In genomic region chr2:70132244-70133126, GRCh38 we compare ENCODE assay signal across 8 cellular contexts. TPM values are rescaled to one million over a fixed set of nuclear protein-coding genes. Genes with fewer than 3 reads are reported as not detected.
DNase-seq lines count a peak whose midpoint lies in the region; ATAC-seq, FAIRE-seq and TF ChIP-seq lines count a peak whose summit lies in the region.

No MANE protein-coding gene starts in this region.

- POLR2A ChIA-PET in endothelial cell of umbilical vein (lab: Charles Lee): interaction anchor here (1.0 to 2.9 kb wide), 4 partner anchors 8 to 44 kb away, joined by 3 to 13 read pairs (median 6); no protein-coding TSS in a partner anchor

- intact Hi-C loops in endothelial cell of umbilical vein (cut with micrococcal nuclease): loop anchor here (1.0 to 2.0 kb wide), 3 partner anchors 8 to 46 kb away; partner anchors contain the start of gene PCBP1

- peaks cover 40% of the 10 kb centered on the region for H3K4me1 ChIP-seq in endothelial cell of umbilical vein (ENCODE audit: control insufficient read depth, extremely low read depth, insufficient read depth, low read length)
- H3K4me1 ChIP-seq in muscle layer of duodenum (ENCODE audit: control insufficient read depth in 1 of 2, insufficient read depth in 2 of 2, low read length in 2 of 2): peaks cover 18 to 34% of the 10 kb centered on the region in 2 donors

- peak overlapping the region; percentile 69 for H3K27ac ChIP-seq in endothelial cell of umbilical vein (ENCODE audit: insufficient read depth, low read depth, low read length)
- peak overlapping the region; percentile 96 for H3K27ac ChIP-seq in muscle layer of duodenum (ENCODE audit: low read length)

- H3K36me3 ChIP-seq in endothelial cell of umbilical vein (ENCODE audit: control insufficient read depth in 2 of 2, extremely low read depth in 1 of 2, insufficient read depth in 2 of 2, low read length in 2 of 2) (no peaks in the 10 kb centered on the region), muscle layer of duodenum (ENCODE audit: control insufficient read depth in 1 of 2, insufficient read depth in 2 of 2, low read length in 2 of 2) (no peaks in the 10 kb centered on the region)

- no peaks in the 10 kb centered on the region for H3K9me1 ChIP-seq in endothelial cell of umbilical vein (replicated peaks; ENCODE audit: control insufficient read depth, extremely low read depth, insufficient read depth, low read length)

- H3K4me2 ChIP-seq in endothelial cell of umbilical vein (ENCODE audit: insufficient read depth, low read length): peak overlapping the region; percentile 57

- TF ChIP-seq CTCF in endothelial cell of umbilical vein (IDR thresholded peaks at IDR 0.05; ENCODE audit: extremely low read depth in 1 of 2, insufficient read depth in 1 of 2, low read depth in 1 of 2, low read length in 2 of 2): no peak

- peak; percentile 55 for ATAC-seq in HG02759 (IDR thresholded peaks at IDR 0.05; ENCODE audit: unreplicated experiment)

- FAIRE-seq in endothelial cell of umbilical vein (lab: Jason Lieb, UNC): peak; percentile 80

- dilution Hi-C loops in endothelial cell of umbilical vein (cut with MboI; ENCODE audit: extremely low pct_ligation_motif_present, low sequenced_read_pairs): no loop called here

- peak overlapping the region in 1 of 3 experiments; percentile 38 for H3K4me3 ChIP-seq in endothelial cell of umbilical vein (replicated peaks in 1 of 3; ENCODE audit: insufficient read depth in 1 of 3, low read depth in 1 of 3, low read length in 3 of 3)
- H3K4me3 ChIP-seq in muscle layer of duodenum (ENCODE audit: low read depth in 1 of 2, low read length in 2 of 2): peak overlapping the region; percentile 54 to 68

- no peaks in the 10 kb centered on the region for H4K20me1 ChIP-seq in endothelial cell of umbilical vein (replicated peaks; ENCODE audit: control insufficient read depth, extremely low read depth, insufficient read depth, low read length)

- CTCF ChIA-PET in endothelial cell of umbilical vein (lab: Charles Lee): interaction anchor here (0.6 to 2.5 kb wide), 9 partner anchors 10 to 218 kb away, joined by 3 to 10 read pairs (median 5); no protein-coding TSS in a partner anchor

- peak overlapping the region; percentile 64 for H3K9ac ChIP-seq in endothelial cell of umbilical vein (replicated peaks; ENCODE audit: extremely low read depth, insufficient read depth, low read length)

- no peaks in the 10 kb centered on the region for H3K27me3 ChIP-seq in endothelial cell of umbilical vein (ENCODE audit: control insufficient read depth in 2 of 2, insufficient read depth in 2 of 2, low read length in 2 of 2)
- no peaks in the 10 kb centered on the region for H3K27me3 ChIP-seq in muscle layer of duodenum (ENCODE audit: low read depth, low read length)

- DNase-seq in activated naive CD4-positive, alpha-beta T cell treated with Interleukin-2 at 50 U/mL for 16 hours: peak; percentile 44
- no peak for DNase-seq in activated naive CD4-positive, alpha-beta T cell (lab: John Stamatoyannopoulos, UW)
- peak; percentile 62 for DNase-seq in NCI-H146 (lab: John Stamatoyannopoulos, UW)
- peak; percentile 38 for DNase-seq in UCSD-AML1 (lab: John Stamatoyannopoulos, UW; ENCODE audit: unreplicated experiment)
- DNase-seq in endothelial cell of umbilical vein (ENCODE audit: low read depth, low spot score): peak; percentile 87
- DNase-seq in iPS-NIHi11 (ENCODE audit: low spot score): no peak

- no peaks in the 10 kb centered on the region for H3K9me3 ChIP-seq in endothelial cell of umbilical vein (replicated peaks; ENCODE audit: control insufficient read depth, insufficient read depth, low read length)
- no peaks in the 10 kb centered on the region for H3K9me3 ChIP-seq in muscle layer of duodenum (ENCODE audit: control insufficient read depth in 1 of 2, low read length in 2 of 2)

- H3K79me2 ChIP-seq in endothelial cell of umbilical vein (ENCODE audit: control insufficient read depth, insufficient read depth, low read length): no peaks in the 10 kb centered on the region

- BruUV-seq in endothelial cell of umbilical vein (replicated peaks; lab: Mats Ljungman, UMichigan): no TSS peak

- H2AFZ ChIP-seq in endothelial cell of umbilical vein (ENCODE audit: low read depth, low read length): peak overlapping the region; percentile 51

- TF ChIP-seq POLR2A in endothelial cell of umbilical vein (IDR thresholded peaks at IDR 0.05; ENCODE audit: low read depth, low read length): peak; percentile 23

TF ChIP-seq in endothelial cell of umbilical vein, 7 proteins besides CTCF, POLR2A, EP300 and RAD21:
- TF ChIP-seq JUN (IDR thresholded peaks at IDR 0.05; ENCODE audit: borderline replicate concordance, insufficient read depth, insufficient read length, low read depth) (no peak), GATA2 (IDR thresholded peaks at IDR 0.05; ENCODE audit: insufficient read depth, insufficient read length, low read depth, low read length) (no peak), POLR2AphosphoS5 (IDR thresholded peaks at IDR 0.05; ENCODE audit: insufficient read depth, low read depth, low read length) (peak; percentile 51), EZH2 (IDR thresholded peaks at IDR 0.05; ENCODE audit: borderline replicate concordance, low read depth, low read length, severe bottlenecking) (no peak)

RNA-seq across cellular contexts. Expression of gene PCBP1, which starts 45.2 kb away (rescaled TPM):
- 342 and 360 TPM in 2 replicates for total RNA-seq in endothelial cell of umbilical vein
- polyA plus RNA-seq in endothelial cell of umbilical vein: 181 and 196 TPM in 2 replicates
- polyA plus RNA-seq in endothelial cell of umbilical vein (2011; cell fraction: cytosol; rRNA removed): 162 and 170 TPM in 2 replicates
- 77.1 and 86.7 TPM in 2 replicates for polyA plus RNA-seq in endothelial cell of umbilical vein (2011; cell fraction: nucleus; rRNA removed)
- polyA plus RNA-seq in endothelial cell of umbilical vein (2012): 304 and 311 TPM in 2 replicates
- polyA minus RNA-seq in endothelial cell of umbilical vein: 98.7 and 112 TPM in 2 replicates
- 89.6 TPM for polyA minus RNA-seq in endothelial cell of umbilical vein (2011; cell fraction: cytosol; rRNA and poly(A)+ RNA removed)
- 37.1 and 39.4 TPM in 2 replicates for polyA minus RNA-seq in endothelial cell of umbilical vein (2011; cell fraction: nucleus; rRNA and poly(A)+ RNA removed)

RNA-seq across cellular contexts. Expression of gene C2orf42, which starts 58.3 kb away (rescaled TPM):
- total RNA-seq in endothelial cell of umbilical vein: 12.0 and 13.1 TPM in 2 replicates
- 6.8 and 7.9 TPM in 2 replicates for polyA plus RNA-seq in endothelial cell of umbilical vein
- polyA plus RNA-seq in endothelial cell of umbilical vein (2011; cell fraction: cytosol; rRNA removed): 5.3 and 6.2 TPM in 2 replicates
- 15.3 and 17.6 TPM in 2 replicates for polyA plus RNA-seq in endothelial cell of umbilical vein (2011; cell fraction: nucleus; rRNA removed)
- 6.9 and 7.1 TPM in 2 replicates for polyA plus RNA-seq in endothelial cell of umbilical vein (2012)
- 22.1 and 26.4 TPM in 2 replicates for polyA minus RNA-seq in endothelial cell of umbilical vein
- 16.1 TPM for polyA minus RNA-seq in endothelial cell of umbilical vein (2011; cell fraction: cytosol; rRNA and poly(A)+ RNA removed)
- polyA minus RNA-seq in endothelial cell of umbilical vein (2011; cell fraction: nucleus; rRNA and poly(A)+ RNA removed): 21.7 and 22.3 TPM in 2 replicates

Comparison
In these comparisons a context has a peak if more than half of its experiments do, and no peak if none do; other contexts are left out.
1. DNase-seq: peak in activated naive CD4-positive, alpha-beta T cell treated with Interleukin-2 at 50 U/mL for 16 hours (single experiment), NCI-H146 (single experiment), UCSD-AML1 (single experiment) and endothelial cell of umbilical vein (single experiment); none in activated naive CD4-positive, alpha-beta T cell (0 of 4) and iPS-NIHi11 (single experiment).